ENCODE assay signal across 1 cellular context in the genomic region with DNA sequence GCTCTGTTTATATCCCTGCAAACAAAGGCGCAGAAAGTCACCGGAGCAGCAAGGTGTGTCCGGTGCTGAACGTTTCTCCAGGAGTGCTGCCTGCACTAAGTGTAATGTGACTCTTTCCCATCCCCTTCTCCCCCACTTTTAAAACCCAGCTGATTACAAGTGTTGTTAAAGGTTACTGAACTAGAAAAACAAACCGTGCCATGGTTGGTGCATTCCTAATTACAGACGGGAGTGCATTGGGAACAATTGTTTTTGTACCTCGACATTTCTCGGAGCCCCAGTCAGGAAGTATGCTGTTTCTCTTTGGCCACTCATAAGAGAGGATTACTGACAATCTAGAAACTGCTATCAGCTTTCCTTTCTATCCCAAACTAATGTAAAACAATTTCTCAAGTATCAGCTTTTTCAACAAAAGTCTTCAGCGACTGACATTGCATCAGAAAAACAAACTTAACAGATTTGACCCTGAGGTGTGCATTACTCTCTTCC.
A peak's percentile ranks its signal among the peaks of the same experiment; 100 is the strongest.
TF ChIP-seq lines count a peak whose summit lies in the region.

No MANE protein-coding gene starts in this region.

TF ChIP-seq in HEK293, 187 proteins besides CTCF, POLR2A, EP300 and RAD21 (continued from another document):
- TF ChIP-seq, protein P1, sequence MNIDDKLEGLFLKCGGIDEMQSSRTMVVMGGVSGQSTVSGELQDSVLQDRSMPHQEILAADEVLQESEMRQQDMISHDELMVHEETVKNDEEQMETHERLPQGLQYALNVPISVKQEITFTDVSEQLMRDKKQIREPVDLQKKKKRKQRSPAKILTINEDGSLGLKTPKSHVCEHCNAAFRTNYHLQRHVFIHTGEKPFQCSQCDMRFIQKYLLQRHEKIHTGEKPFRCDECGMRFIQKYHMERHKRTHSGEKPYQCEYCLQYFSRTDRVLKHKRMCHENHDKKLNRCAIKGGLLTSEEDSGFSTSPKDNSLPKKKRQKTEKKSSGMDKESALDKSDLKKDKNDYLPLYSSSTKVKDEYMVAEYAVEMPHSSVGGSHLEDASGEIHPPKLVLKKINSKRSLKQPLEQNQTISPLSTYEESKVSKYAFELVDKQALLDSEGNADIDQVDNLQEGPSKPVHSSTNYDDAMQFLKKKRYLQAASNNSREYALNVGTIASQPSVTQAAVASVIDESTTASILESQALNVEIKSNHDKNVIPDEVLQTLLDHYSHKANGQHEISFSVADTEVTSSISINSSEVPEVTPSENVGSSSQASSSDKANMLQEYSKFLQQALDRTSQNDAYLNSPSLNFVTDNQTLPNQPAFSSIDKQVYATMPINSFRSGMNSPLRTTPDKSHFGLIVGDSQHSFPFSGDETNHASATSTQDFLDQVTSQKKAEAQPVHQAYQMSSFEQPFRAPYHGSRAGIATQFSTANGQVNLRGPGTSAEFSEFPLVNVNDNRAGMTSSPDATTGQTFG (tag by site-specific recombination; IDR thresholded peaks at IDR 0.05; ENCODE audit: borderline replicate concordance): no peak
- TF ChIP-seq, protein P2, sequence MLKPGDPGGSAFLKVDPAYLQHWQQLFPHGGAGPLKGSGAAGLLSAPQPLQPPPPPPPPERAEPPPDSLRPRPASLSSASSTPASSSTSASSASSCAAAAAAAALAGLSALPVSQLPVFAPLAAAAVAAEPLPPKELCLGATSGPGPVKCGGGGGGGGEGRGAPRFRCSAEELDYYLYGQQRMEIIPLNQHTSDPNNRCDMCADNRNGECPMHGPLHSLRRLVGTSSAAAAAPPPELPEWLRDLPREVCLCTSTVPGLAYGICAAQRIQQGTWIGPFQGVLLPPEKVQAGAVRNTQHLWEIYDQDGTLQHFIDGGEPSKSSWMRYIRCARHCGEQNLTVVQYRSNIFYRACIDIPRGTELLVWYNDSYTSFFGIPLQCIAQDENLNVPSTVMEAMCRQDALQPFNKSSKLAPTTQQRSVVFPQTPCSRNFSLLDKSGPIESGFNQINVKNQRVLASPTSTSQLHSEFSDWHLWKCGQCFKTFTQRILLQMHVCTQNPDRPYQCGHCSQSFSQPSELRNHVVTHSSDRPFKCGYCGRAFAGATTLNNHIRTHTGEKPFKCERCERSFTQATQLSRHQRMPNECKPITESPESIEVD (tag by site-specific recombination; IDR thresholded peaks at IDR 0.05): 0 out of 2 replicates have a peak, but pooled peaks have one; percentile 26
- TF ChIP-seq, protein P3, sequence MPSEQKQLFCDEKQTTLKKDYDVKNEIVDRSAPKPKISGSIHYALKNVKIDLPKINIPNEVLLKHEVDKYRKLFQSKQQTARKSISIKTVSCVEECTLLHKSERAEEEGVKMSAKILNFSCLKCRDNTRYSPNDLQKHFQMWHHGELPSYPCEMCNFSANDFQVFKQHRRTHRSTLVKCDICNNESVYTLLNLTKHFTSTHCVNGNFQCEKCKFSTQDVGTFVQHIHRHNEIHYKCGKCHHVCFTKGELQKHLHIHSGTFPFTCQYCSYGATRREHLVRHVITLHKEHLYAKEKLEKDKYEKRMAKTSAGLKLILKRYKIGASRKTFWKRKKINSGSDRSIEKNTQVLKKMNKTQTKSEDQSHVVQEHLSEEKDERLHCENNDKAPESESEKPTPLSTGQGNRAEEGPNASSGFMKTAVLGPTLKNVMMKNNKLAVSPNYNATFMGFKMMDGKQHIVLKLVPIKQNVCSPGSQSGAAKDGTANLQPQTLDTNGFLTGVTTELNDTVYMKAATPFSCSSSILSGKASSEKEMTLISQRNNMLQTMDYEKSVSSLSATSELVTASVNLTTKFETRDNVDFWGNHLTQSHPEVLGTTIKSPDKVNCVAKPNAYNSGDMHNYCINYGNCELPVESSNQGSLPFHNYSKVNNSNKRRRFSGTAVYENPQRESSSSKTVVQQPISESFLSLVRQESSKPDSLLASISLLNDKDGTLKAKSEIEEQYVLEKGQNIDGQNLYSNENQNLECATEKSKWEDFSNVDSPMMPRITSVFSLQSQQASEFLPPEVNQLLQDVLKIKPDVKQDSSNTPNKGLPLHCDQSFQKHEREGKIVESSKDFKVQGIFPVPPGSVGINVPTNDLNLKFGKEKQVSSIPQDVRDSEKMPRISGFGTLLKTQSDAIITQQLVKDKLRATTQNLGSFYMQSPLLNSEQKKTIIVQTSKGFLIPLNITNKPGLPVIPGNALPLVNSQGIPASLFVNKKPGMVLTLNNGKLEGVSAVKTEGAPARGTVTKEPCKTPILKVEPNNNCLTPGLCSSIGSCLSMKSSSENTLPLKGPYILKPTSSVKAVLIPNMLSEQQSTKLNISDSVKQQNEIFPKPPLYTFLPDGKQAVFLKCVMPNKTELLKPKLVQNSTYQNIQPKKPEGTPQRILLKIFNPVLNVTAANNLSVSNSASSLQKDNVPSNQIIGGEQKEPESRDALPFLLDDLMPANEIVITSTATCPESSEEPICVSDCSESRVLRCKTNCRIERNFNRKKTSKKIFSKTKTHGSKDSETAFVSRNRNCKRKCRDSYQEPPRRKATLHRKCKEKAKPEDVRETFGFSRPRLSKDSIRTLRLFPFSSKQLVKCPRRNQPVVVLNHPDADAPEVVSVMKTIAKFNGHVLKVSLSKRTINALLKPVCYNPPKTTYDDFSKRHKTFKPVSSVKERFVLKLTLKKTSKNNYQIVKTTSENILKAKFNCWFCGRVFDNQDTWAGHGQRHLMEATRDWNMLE (tag by site-specific recombination; conservative IDR thresholded peaks at IDR 0.05; ENCODE audit: low read depth): no peak
- no peak for TF ChIP-seq ZNF558 (tag by site-specific recombination; IDR thresholded peaks at IDR 0.05)
- TF ChIP-seq ZNF792 (tag by site-specific recombination; IDR thresholded peaks at IDR 0.05): no peak
- TF ChIP-seq, protein P4, sequence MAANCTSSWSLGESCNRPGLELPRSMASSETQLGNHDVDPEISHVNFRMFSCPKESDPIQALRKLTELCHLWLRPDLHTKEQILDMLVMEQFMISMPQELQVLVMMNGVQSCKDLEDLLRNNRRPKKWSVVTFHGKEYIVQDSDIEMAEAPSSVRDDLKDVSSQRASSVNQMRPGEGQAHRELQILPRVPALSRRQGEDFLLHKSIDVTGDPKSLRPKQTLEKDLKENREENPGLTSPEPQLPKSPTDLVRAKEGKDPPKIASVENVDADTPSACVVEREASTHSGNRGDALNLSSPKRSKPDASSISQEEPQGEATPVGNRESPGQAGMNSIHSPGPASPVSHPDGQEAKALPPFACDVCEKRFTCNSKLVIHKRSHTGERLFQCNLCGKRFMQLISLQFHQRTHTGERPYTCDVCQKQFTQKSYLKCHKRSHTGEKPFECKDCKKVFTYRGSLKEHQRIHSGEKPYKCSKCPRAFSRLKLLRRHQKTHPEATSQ (tag by site-specific recombination; IDR thresholded peaks at IDR 0.05): no peak
- no peak for TF ChIP-seq ZNF266 (tag by site-specific recombination; IDR thresholded peaks at IDR 0.05; ENCODE audit: low read depth)
- TF ChIP-seq ZNF624 (tag by site-specific recombination; IDR thresholded peaks at IDR 0.05): no peak
- no peak for TF ChIP-seq ZNF133 (tag by site-specific recombination; IDR thresholded peaks at IDR 0.05)
- no peak for TF ChIP-seq ZNF585B (tag by site-specific recombination; IDR thresholded peaks at IDR 0.05)
- TF ChIP-seq, protein P5, sequence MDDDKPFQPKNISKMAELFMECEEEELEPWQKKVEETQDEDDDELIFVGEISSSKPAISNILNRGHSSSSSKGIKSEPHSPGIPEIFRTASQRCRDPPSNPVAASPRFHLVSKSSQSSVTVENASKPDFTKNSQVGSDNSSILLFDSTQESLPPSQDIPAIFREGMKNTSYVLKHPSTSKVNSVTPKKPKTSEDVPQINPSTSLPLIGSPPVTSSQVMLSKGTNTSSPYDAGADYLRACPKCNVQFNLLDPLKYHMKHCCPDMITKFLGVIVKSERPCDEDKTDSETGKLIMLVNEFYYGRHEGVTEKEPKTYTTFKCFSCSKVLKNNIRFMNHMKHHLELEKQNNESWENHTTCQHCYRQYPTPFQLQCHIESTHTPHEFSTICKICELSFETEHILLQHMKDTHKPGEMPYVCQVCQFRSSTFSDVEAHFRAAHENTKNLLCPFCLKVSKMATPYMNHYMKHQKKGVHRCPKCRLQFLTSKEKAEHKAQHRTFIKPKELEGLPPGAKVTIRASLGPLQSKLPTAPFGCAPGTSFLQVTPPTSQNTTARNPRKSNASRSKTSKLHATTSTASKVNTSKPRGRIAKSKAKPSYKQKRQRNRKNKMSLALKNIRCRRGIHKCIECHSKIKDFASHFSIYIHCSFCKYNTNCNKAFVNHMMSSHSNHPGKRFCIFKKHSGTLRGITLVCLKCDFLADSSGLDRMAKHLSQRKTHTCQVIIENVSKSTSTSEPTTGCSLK (tag by site-specific recombination; IDR thresholded peaks at IDR 0.05): no peak
- no peak for TF ChIP-seq ZNF600 (tag by site-specific recombination; IDR thresholded peaks at IDR 0.05)
- no peak for TF ChIP-seq MYNN (tag by site-specific recombination; IDR thresholded peaks at IDR 0.05; ENCODE audit: borderline replicate concordance)
- TF ChIP-seq ZNF707 (tag by site-specific recombination; IDR thresholded peaks at IDR 0.05): no peak
- TF ChIP-seq ZNF335 (tag by site-specific recombination; conservative IDR thresholded peaks at IDR 0.05): 0 out of 2 replicates have a peak, but pooled peaks have one; percentile 15
- TF ChIP-seq ZNF16 (tag by site-specific recombination; IDR thresholded peaks at IDR 0.05; ENCODE audit: low read depth): no peak
